ENCODE assay signal across 8 cellular contexts in the genomic region with DNA sequence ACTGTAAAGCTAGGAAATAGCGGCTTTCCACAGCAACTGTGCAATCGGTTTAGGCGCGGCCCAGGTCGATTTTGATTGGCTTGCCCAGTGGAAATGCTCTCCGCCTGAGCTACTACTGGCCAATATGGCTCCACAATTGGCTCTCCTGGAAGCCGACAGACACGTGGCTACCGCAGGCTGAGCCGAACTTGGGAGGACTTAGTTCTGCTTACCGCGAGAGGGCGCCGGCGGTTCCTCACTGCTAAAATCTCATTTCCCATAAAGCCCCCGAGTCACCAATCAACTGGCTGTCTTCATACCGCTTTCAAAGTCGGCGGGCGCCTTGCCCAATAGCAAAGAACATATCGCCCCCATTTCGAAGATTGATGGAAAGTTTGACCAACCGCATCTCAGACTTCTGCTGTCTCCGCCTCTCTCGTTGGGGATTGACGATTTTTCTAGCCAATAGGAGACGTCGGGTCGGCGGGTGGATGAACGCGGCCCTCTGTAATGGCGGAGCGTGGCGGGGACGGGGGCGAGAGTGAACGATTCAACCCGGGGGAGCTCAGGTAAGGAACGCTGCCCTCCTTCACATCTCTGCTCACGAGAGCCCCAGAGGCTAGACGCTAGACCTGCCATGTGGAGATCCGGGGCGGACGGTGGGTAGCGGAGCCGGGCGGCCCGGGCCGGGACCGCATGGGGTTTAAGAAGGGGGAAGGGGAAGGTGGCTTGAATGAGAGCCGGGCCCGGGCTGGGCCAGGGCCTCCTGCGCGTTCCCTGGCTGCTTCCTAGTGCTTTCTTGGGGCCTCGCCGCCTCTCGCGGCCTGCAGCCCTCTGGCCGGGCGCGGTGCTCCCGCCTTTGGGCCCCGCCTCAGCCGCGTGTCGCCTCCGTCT. TPM values are rescaled to one million over a fixed set of nuclear protein-coding genes. Genes with fewer than 3 reads are reported as not detected.
A peak's percentile ranks its signal among the peaks of the same experiment; 100 is the strongest.
DNase-seq lines count a peak whose midpoint lies in the region; ATAC-seq and TF ChIP-seq lines count a peak whose summit lies in the region.

Gene TCERG1, plus strand, starts transcription at position 473 of the 873 bp plus-strand sequence. Its CDS starts 17 bp downstream, at position 490.

- DNase-seq in DMS 273 (lab: John Stamatoyannopoulos, UW; ENCODE audit: unreplicated experiment) (peak; percentile 100), HuH-7.5 (ENCODE audit: low spot score) (peak; percentile 65), OCI-LY7 (ENCODE audit: low spot score) (peak; percentile 100), activated T-cell treated with anti-CD3 and anti-CD28 coated beads for 24 hours (ENCODE audit: low read depth) (peak; percentile 96), epithelial cell of esophagus (ENCODE audit: low read depth) (peak; percentile 100), mucosa of descending colon (peak; percentile 98 to 99 (median 99))
- peak; percentile 93 to 95 for DNase-seq in stimulated activated CD8-positive, alpha-beta memory T cell treated with anti-CD3 and anti-CD28 coated beads, Interleukin-4, amount 100 ng/mL, for 4 hours (ENCODE audit: low read depth in 2 of 2, low spot score in 1 of 2)

- POLR2A ChIA-PET in OCI-LY7 (lab: Charles Lee), result interaction anchor here (0.6 to 1.3 kb wide), 5 partner anchors 51 to 1097 kb away, joined by 3 to 5 read pairs (median 3); no protein-coding TSS in a partner anchor

- peaks cover 26% of the 10 kb centered on the region for H3K4me1 ChIP-seq in OCI-LY7 (ENCODE audit: insufficient read depth, low read length, poor library complexity, severe bottlenecking)
- peaks cover 34% of the 10 kb centered on the region for H3K4me1 ChIP-seq in mucosa of descending colon (ENCODE audit: low read depth)

- BruUV-seq in OCI-LY7 (replicated peaks; lab: Mats Ljungman, UMichigan), result no TSS peak

- peak; percentile 97 for ATAC-seq in GM21515 (IDR thresholded peaks at IDR 0.05; ENCODE audit: unreplicated experiment)
- ATAC-seq in mucosa of descending colon, result peak; percentile 93

- H3K27ac ChIP-seq in OCI-LY7 (ENCODE audit: low read depth, low read length, poor library complexity, severe bottlenecking), result peak within 1 kb of the TSS; percentile 76

- H3K4me3 ChIP-seq in OCI-LY7 (ENCODE audit: low read depth, low read length, poor library complexity, severe bottlenecking), result peak within 1 kb of the TSS; percentile 94
- H3K4me3 ChIP-seq in epithelial cell of esophagus (ENCODE audit: low read length), result peak within 1 kb of the TSS; percentile 100
- peak within 1 kb of the TSS; percentile 99 for H3K4me3 ChIP-seq in mucosa of descending colon

- CTCF ChIA-PET in OCI-LY7 (lab: Charles Lee; ENCODE audit: unreplicated experiment), result interaction anchor here (1.1 kb wide), 1 partner anchor 273 kb away, joined by 3 read pairs; no protein-coding TSS in a partner anchor

- peak within 1 kb of the TSS; percentile 95 for H3K4me2 ChIP-seq in OCI-LY7 (ENCODE audit: low read length)

- H3K36me3 ChIP-seq in OCI-LY7 (ENCODE audit: insufficient read depth, low read length) (peaks cover 34% of the 10 kb centered on the region), mucosa of descending colon (ENCODE audit: low read depth) (peaks cover 4% of the 10 kb centered on the region)

- H3K9me3 ChIP-seq in OCI-LY7 (ENCODE audit: low read length) (no peaks in the 10 kb centered on the region), mucosa of descending colon (no peaks in the 10 kb centered on the region)

- H4K20me1 ChIP-seq in OCI-LY7 (ENCODE audit: insufficient read depth, low read length), result peaks cover 33% of the 10 kb centered on the region

- peaks cover 50% of the 10 kb centered on the region for H3K79me2 ChIP-seq in OCI-LY7 (ENCODE audit: insufficient read depth, low read depth, low read length)

- H2AFZ ChIP-seq in OCI-LY7 (ENCODE audit: low read length), result peak within 1 kb of the TSS; percentile 89

- no peaks in the 10 kb centered on the region for H3K9me2 ChIP-seq in OCI-LY7 (ENCODE audit: insufficient read depth, low read length)

- intact Hi-C loops in OCI-LY7 (cut with micrococcal nuclease; ENCODE audit: unreplicated experiment) (loop anchor here (5.0 kb wide), 1 partner anchor 265 kb away; the partner anchor contains the start of gene LARS1), mucosa of descending colon (cut with DNase I, micrococcal nuclease) (no loop called here)

- peak; percentile 90 for TF ChIP-seq CTCF in OCI-LY7 (conservative IDR thresholded peaks at IDR 0.05; ENCODE audit: low read length)
- peak; percentile 79 for TF ChIP-seq CTCF in epithelial cell of esophagus (IDR thresholded peaks at IDR 0.05; ENCODE audit: insufficient read depth, low read depth, low read length, missing control alignments)
- peak; percentile 80 for TF ChIP-seq CTCF in mucosa of descending colon (IDR thresholded peaks at IDR 0.05)

RNA-seq across cellular contexts. Expression of gene TCERG1, which starts in this region (rescaled TPM):
- total RNA-seq in OCI-LY7 (2014; rRNA removed; shearing (Covaris generic)), result 115 and 136 TPM in 2 replicates
- total RNA-seq in OCI-LY7 (2022) (164 and 173 TPM in 2 replicates), mucosa of descending colon (10 to 100 TPM; 44.3 to 63.8 (median 55.4) TPM)

Comparison
In these comparisons a context has a peak if more than half of its experiments do, and no peak if none do; other contexts are left out.
1. Peak in every context shown above with its lines: DNase-seq, ATAC-seq, H3K4me3 ChIP-seq and H3K27ac ChIP-seq.